18 cellular contexts compared by ENCODE assay signal in the genomic region with DNA sequence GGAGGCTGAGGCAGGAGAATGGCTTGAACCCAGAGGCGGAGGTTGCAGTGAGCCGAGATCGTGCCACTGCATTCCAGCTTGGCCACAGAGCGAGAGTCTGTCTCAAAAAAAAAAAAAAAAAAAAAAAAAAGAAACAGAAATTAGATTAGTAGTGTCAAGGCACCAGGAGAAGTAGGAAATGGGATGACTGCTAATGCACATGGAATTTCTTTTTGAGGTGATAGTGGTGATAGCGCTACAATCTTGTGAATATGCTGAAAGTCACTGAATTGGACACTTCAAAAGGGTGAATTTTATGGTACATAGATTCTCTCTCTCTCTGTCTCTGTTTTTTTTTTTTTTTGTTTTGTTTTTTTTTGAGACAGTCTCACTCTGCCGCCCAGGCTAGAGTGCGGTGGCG. TPM values are rescaled to one million over a fixed set of nuclear protein-coding genes. Genes with fewer than 3 reads are reported as not detected.
DNase-seq lines count a peak whose midpoint lies in the region; ATAC-seq, FAIRE-seq and TF ChIP-seq lines count a peak whose summit lies in the region.
"Had no signal": no experiment of that assay in that cellular context is flagged by ENCODE, and none has a peak within 500 bp of the region (broad histone marks: within the 10 kb centered on the region; RNA-seq: fewer than 3 reads in every experiment).

No MANE protein-coding gene starts in this region.

- FAIRE-seq in small intestine (lab: Jason Lieb, UNC): no peak
- FAIRE-seq: G401.6, HTR-8/SVneo had no signal

- H3K36me3 ChIP-seq in KMS-11 (ENCODE audit: insufficient read depth) (no peaks in the 10 kb centered on the region), GM23338 (ENCODE audit: insufficient read depth) (no peaks in the 10 kb centered on the region), small intestine (ENCODE audit: control insufficient read depth in 2 of 2, insufficient read depth in 2 of 2, low read length in 2 of 2) (no peaks in the 10 kb centered on the region)

- no peak overlapping the region for H2AFZ ChIP-seq in KMS-11 (ENCODE audit: low read depth)
- H2AFZ ChIP-seq in GM23338: no peak overlapping the region
- H2AFZ ChIP-seq: PC-9 had no signal

- POLR2A ChIA-PET in activated CD4-positive, alpha-beta memory T cell treated with anti-CD3 and anti-CD28 coated beads for 36 hours (lab: Charles Lee): interaction anchor here (1.8 kb wide), 1 partner anchor 12 kb away, joined by 13 read pairs; no protein-coding TSS in a partner anchor

- peaks cover 43% of the 10 kb centered on the region for H3K4me1 Mint-ChIP-seq in activated CD4-positive, alpha-beta T cell treated with anti-CD3 and anti-CD28 coated beads, Interleukin-2, amount 10 ng/mL, durations not matched to agents 24 days and 14 days
- H3K4me1 Mint-ChIP-seq in activated CD4-positive, alpha-beta memory T cell treated with anti-CD3 and anti-CD28 coated beads for 36 hours (ENCODE audit: low read depth): peaks cover 49% of the 10 kb centered on the region
- H3K4me1 Mint-ChIP-seq in GM23338: no peaks in the 10 kb centered on the region; the same call in 2 of the 3 replicates

- peak overlapping the region; percentile 91 for H3K27ac Mint-ChIP-seq in activated CD4-positive, alpha-beta T cell treated with anti-CD3 and anti-CD28 coated beads, Interleukin-2, amount 10 ng/mL, durations not matched to agents 24 days and 14 days
- H3K27ac Mint-ChIP-seq in activated CD4-positive, alpha-beta memory T cell treated with anti-CD3 and anti-CD28 coated beads for 36 hours: peak overlapping the region; percentile 94
- H3K27ac Mint-ChIP-seq in GM23338: no peak overlapping the region

- H3K27ac ChIP-seq in KMS-11 (peak overlapping the region; percentile 88), GM23338 (ENCODE audit: low read depth) (no peak overlapping the region), small intestine (ENCODE audit: low read depth in 1 of 2, low read length in 1 of 2) (no peak overlapping the region)
- H3K27ac ChIP-seq: C4-2B, PC-9, SK-N-MC had no signal

- TF ChIP-seq CTCF in KMS-11 (conservative IDR thresholded peaks at IDR 0.05; ENCODE audit: low read depth, low read length) (no peak), fibroblast of pulmonary artery (IDR thresholded peaks at IDR 0.05; ENCODE audit: low read length, missing control alignments) (no peak), GM23338 (conservative IDR thresholded peaks at IDR 0.05; ENCODE audit: low read depth in 2 of 2) (no peak)

- no peaks in the 10 kb centered on the region for H3K9me2 ChIP-seq in GM23338 (ENCODE audit: insufficient read depth)

- H3K9me3 Mint-ChIP-seq in activated CD4-positive, alpha-beta T cell treated with anti-CD3 and anti-CD28 coated beads, Interleukin-2, amount 10 ng/mL, durations not matched to agents 24 days and 14 days: peaks cover 14% of the 10 kb centered on the region
- H3K9me3 Mint-ChIP-seq in activated CD4-positive, alpha-beta memory T cell treated with anti-CD3 and anti-CD28 coated beads for 36 hours: peaks cover 5% of the 10 kb centered on the region
- no peaks in the 10 kb centered on the region; the same call in 2 of the 3 replicates for H3K9me3 Mint-ChIP-seq in GM23338

- H3K4me3 Mint-ChIP-seq in activated CD4-positive, alpha-beta T cell treated with anti-CD3 and anti-CD28 coated beads, Interleukin-2, amount 10 ng/mL, durations not matched to agents 24 days and 14 days: no peak overlapping the region
- no peak overlapping the region for H3K4me3 Mint-ChIP-seq in activated CD4-positive, alpha-beta memory T cell treated with anti-CD3 and anti-CD28 coated beads for 36 hours
- H3K4me3 Mint-ChIP-seq in GM23338: no peak overlapping the region

- H3K9me3 ChIP-seq in small intestine (ENCODE audit: control insufficient read depth, low read depth): no peaks in the 10 kb centered on the region

- no peak for ATAC-seq in GM23338
- ATAC-seq: HCT116, Right ventricle myocardium inferior had no signal

- WGBS in small intestine, 3 donors: 95 to 98% (median 98%) methylated on average over 8 of the region's 8 CpGs

- intact Hi-C loops in activated CD4-positive, alpha-beta T cell treated with anti-CD3 and anti-CD28 coated beads, Interleukin-2, amount 10 ng/mL, durations not matched to agents 24 days and 14 days (cut with micrococcal nuclease): loop anchor here (5.0 kb wide), 1 partner anchor 261 kb away; no protein-coding TSS in a partner anchor
- intact Hi-C loops in activated CD4-positive, alpha-beta memory T cell treated with anti-CD3 and anti-CD28 coated beads for 36 hours (cut with micrococcal nuclease): loop anchor here (2.0 to 5.0 kb wide), 3 partner anchors 20 to 261 kb away; no protein-coding TSS in a partner anchor

- no peaks in the 10 kb centered on the region for H3F3A ChIP-seq in GM23338 (replicated peaks; ENCODE audit: low read depth)

- H3K4me3 ChIP-seq in KMS-11 (IDR thresholded peaks at IDR 0.05; ENCODE audit: insufficient read depth, low read depth, low read length): no peak overlapping the region
- H3K4me3 ChIP-seq in fibroblast of pulmonary artery (replicated peaks; ENCODE audit: low read depth, low read length): no peak overlapping the region
- H3K4me3 ChIP-seq in GM23338: no peak overlapping the region
- H3K4me3 ChIP-seq in small intestine (ENCODE audit: low read depth in 1 of 2, low read length in 2 of 2): no peak overlapping the region
- H3K4me3 ChIP-seq: PC-9, SK-N-MC had no signal

- H3K27me3 ChIP-seq in KMS-11 (ENCODE audit: insufficient read depth, low read depth) (no peaks in the 10 kb centered on the region), GM23338 (ENCODE audit: insufficient read depth) (no peaks in the 10 kb centered on the region), small intestine (ENCODE audit: control insufficient read depth in 2 of 2, insufficient read depth in 2 of 2, low read length in 2 of 2) (no peaks in the 10 kb centered on the region)

- H3K4me1 ChIP-seq in KMS-11 (ENCODE audit: low read depth, poor library complexity, severe bottlenecking) (peaks cover 100% of the 10 kb centered on the region), GM23338 (ENCODE audit: insufficient read depth) (no peaks in the 10 kb centered on the region), small intestine (ENCODE audit: control insufficient read depth in 2 of 2, insufficient read depth in 1 of 2, low read depth in 1 of 2, low read length in 1 of 2) (no peaks in the 10 kb centered on the region)

- no peak overlapping the region; the same call in 1 of the 2 replicates for H3K9ac ChIP-seq in KMS-11

- H3K4me2 ChIP-seq in KMS-11 (peak overlapping the region; percentile 68; the same call in 1 of the 2 replicates), GM23338 (no peak overlapping the region)
- H3K4me2 ChIP-seq: PC-9 had no signal

- H3K27me3 Mint-ChIP-seq in activated CD4-positive, alpha-beta T cell treated with anti-CD3 and anti-CD28 coated beads, Interleukin-2, amount 10 ng/mL, durations not matched to agents 24 days and 14 days: no peaks in the 10 kb centered on the region
- no peaks in the 10 kb centered on the region for H3K27me3 Mint-ChIP-seq in activated CD4-positive, alpha-beta memory T cell treated with anti-CD3 and anti-CD28 coated beads for 36 hours
- peaks cover 2% of the 10 kb centered on the region for H3K27me3 Mint-ChIP-seq in GM23338 (ENCODE audit: insufficient read depth, low read depth, poor library complexity)

- H3K79me2 ChIP-seq in KMS-11 (ENCODE audit: insufficient read depth, low read depth) (peaks cover 49% of the 10 kb centered on the region), GM23338 (replicated peaks; ENCODE audit: insufficient read depth) (no peaks in the 10 kb centered on the region)

- H4K20me1 ChIP-seq in KMS-11 (ENCODE audit: insufficient read depth) (no peaks in the 10 kb centered on the region), GM23338 (replicated peaks; ENCODE audit: insufficient read depth) (no peaks in the 10 kb centered on the region)

- CTCF ChIA-PET in activated CD4-positive, alpha-beta memory T cell treated with anti-CD3 and anti-CD28 coated beads for 36 hours (lab: Charles Lee): interaction anchor here (2.2 kb wide), 1 partner anchor 47 kb away, joined by 12 read pairs; no protein-coding TSS in a partner anchor

- DNase-seq in activated CD4-positive, alpha-beta T cell treated with anti-CD3 and anti-CD28 coated beads, Interleukin-2, amount 10 ng/mL, durations not matched to agents 24 days and 14 days: no peak
- no peak for DNase-seq in activated CD4-positive, alpha-beta T cell treated with anti-CD3 and anti-CD28 coated beads, Interleukin-2, amount 50 U/mL, for 1 hour
- DNase-seq in activated CD4-positive, alpha-beta memory T cell treated with anti-CD3 and anti-CD28 coated beads for 36 hours: no peak
- peak; percentile 18 for DNase-seq in fibroblast of pulmonary artery (ENCODE audit: low read depth)
- no peak for DNase-seq in GM23338 (ENCODE audit: low spot score)
- no peak for DNase-seq in small intestine
- no peak for DNase-seq in effector CD4-positive, alpha-beta T cell
- DNase-seq: 8988T, NCI-H1092, NCI-H69, PC-9 had no signal

- peaks cover 44% of the 10 kb centered on the region for H3K36me3 Mint-ChIP-seq in activated CD4-positive, alpha-beta T cell treated with anti-CD3 and anti-CD28 coated beads, Interleukin-2, amount 10 ng/mL, durations not matched to agents 24 days and 14 days (ENCODE audit: low read depth)
- peaks cover 21% of the 10 kb centered on the region for H3K36me3 Mint-ChIP-seq in activated CD4-positive, alpha-beta memory T cell treated with anti-CD3 and anti-CD28 coated beads for 36 hours
- H3K36me3 Mint-ChIP-seq in GM23338 (ENCODE audit: low read depth): no peaks in the 10 kb centered on the region

RNA-seq across cellular contexts. Expression of a gene that starts 42.1 kb away (rescaled TPM):
- 403 and 404 TPM in 2 replicates for total RNA-seq in activated CD4-positive, alpha-beta T cell treated with anti-CD3 and anti-CD28 coated beads, Interleukin-2, amount 10 ng/mL, durations not matched to agents 24 days and 14 days
- total RNA-seq in activated CD4-positive, alpha-beta memory T cell treated with anti-CD3 and anti-CD28 coated beads for 36 hours: 100 to 1,000 TPM; 528 to 531 TPM
- total RNA-seq in GM23338 (2014; rRNA removed; shearing (Covaris generic)): 288 and 365 TPM in 2 replicates
- polyA plus RNA-seq in GM23338 (2016; fragmentation: Nextera tagmentation; extraction: Ambion mirVana) (1,041 and 1,042 TPM in 2 replicates), small intestine (100 to 1,000 TPM; 113 to 180 (median 169) TPM)
